Comparison of ENCODE assay signal across 15 cellular contexts in the genomic region with DNA sequence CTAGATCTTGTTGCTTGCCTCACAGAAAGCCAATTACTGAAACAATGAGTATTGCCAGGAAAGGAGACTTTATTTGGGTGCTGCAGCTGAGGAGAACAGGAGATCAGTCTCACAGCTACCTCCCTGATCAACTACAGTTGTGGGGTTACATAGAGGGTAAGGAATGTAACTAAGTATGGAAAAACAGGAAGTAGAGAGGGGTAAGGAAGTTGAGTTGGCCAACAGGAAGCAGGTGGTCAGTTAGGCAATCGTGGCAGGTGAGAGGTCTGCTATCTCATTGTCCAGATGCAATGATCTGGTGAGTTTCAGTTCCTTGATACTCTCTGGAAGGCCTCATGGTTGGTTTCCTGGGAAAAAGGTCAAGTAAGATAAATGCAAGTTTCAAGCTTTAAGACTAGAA.
DNase-seq lines count a peak whose midpoint lies in the region; TF ChIP-seq lines count a peak whose summit lies in the region.
"Had no signal": no experiment of that assay in that cellular context is flagged by ENCODE, and none has a peak within 500 bp of the region (broad histone marks: within the 10 kb centered on the region; RNA-seq: fewer than 3 reads in every experiment).

No MANE protein-coding gene starts in this region.

- DNase-seq in GF-D8 (lab: John Stamatoyannopoulos, UW) (peak; percentile 85), NOMO-1 (lab: John Stamatoyannopoulos, UW; ENCODE audit: unreplicated experiment in 2 of 2) (peak; percentile 75 to 88), dermis microvascular lymphatic vessel endothelial cell (ENCODE audit: low read depth in 2 of 2) (peak; percentile 52 to 79), NCI-H2081 (lab: John Stamatoyannopoulos, UW) (no peak), SHP77 (lab: John Stamatoyannopoulos, UW) (no peak), SHP77 treated with DMSO at 0.1 percent for 48 hours (lab: John Stamatoyannopoulos, UW) (no peak), DMS53 (lab: John Stamatoyannopoulos, UW) (no peak)
- DNase-seq: activated CD4-positive, CD25-positive, alpha-beta regulatory T cell treated with anti-CD3 and anti-CD28 coated beads, Interleukin-2, amount 50 U/mL, for 72 hours; activated T-cell treated with anti-CD3 and anti-CD28 coated beads, Interleukin-2, amount 50 U/mL, for 1 hour; NCI-H1048; NCI-H524 treated with DMSO at 0.1 percent for 48 hours; stimulated activated CD4-positive, alpha-beta T cell treated with anti-CD3 and anti-CD28 coated beads, Interleukin-4, amount 100 ng/mL, for 24 hours; stimulated activated naive CD8-positive, alpha-beta T cell treated with anti-CD3 and anti-CD28 coated beads, Interleukin-15, amount 100 ng/mL, for 72 hours had no signal

- peak overlapping the region; percentile 89 for H3K27ac ChIP-seq in neutrophil
- H3K27ac ChIP-seq: pancreas had no signal

- H3K27me3 ChIP-seq in neutrophil = no peaks in the 10 kb centered on the region
- H3K27me3 ChIP-seq: pancreas had no signal

- no peaks in the 10 kb centered on the region for H3K36me3 ChIP-seq in neutrophil
- H3K36me3 ChIP-seq: pancreas had no signal

- no peak for TF ChIP-seq CTCF in neutrophil (IDR thresholded peaks at IDR 0.05)

- peaks cover 16 to 39% of the 10 kb centered on the region in 2 experiments for H3K4me1 ChIP-seq in neutrophil (ENCODE audit: control insufficient read depth in 1 of 2, insufficient read depth in 1 of 2, low read depth in 1 of 2, low read length in 1 of 2)
- H3K4me1 ChIP-seq: pancreas had no signal

- peak overlapping the region; percentile 2 to 43 for H3K4me3 ChIP-seq in neutrophil (ENCODE audit: low read depth in 1 of 2, low read length in 1 of 2)
- H3K4me3 ChIP-seq: pancreas had no signal

- H3K9me3 ChIP-seq in neutrophil = no peaks in the 10 kb centered on the region
- H3K9me3 ChIP-seq: pancreas had no signal

Comparison
In these comparisons a context has a peak if more than half of its experiments do, and no peak if none do; other contexts are left out.
1. DNase-seq: peak in GF-D8 (single experiment), NOMO-1 (2 of 2) and dermis microvascular lymphatic vessel endothelial cell (2 of 2); none in NCI-H2081 (0 of 2), SHP77 (0 of 2), SHP77 treated with DMSO at 0.1 percent for 48 hours (single experiment) and DMS53 (single experiment).